ENCODE assay signal across 9 cellular contexts in genomic region chr17:72119280-72119962, GRCh38. TPM values are rescaled to one million over a fixed set of nuclear protein-coding genes. Genes with fewer than 3 reads are reported as not detected.
DNase-seq lines count a peak whose midpoint lies in the region; ATAC-seq and TF ChIP-seq lines count a peak whose summit lies in the region.
"Had no signal": no experiment of that assay in that cellular context is flagged by ENCODE, and none has a peak within 500 bp of the region (broad histone marks: within the 10 kb centered on the region; RNA-seq: fewer than 3 reads in every experiment).

No MANE protein-coding gene starts in this region.

- no peak overlapping the region for H3K27ac ChIP-seq in A673 (ENCODE audit: low read depth, low read length, poor library complexity, severe bottlenecking)
- H3K27ac ChIP-seq in dorsolateral prefrontal cortex = peak overlapping the region in 55 of 59 donors; percentile 29 to 95 (median 87)

- H3K9me3 Mint-ChIP-seq in nephron progenitor cell = no peaks in the 10 kb centered on the region
- no peaks in the 10 kb centered on the region for H3K9me3 Mint-ChIP-seq in activated CD4-positive, alpha-beta T cell treated with anti-CD3 and anti-CD28 coated beads, Interleukin-2, amount 10 ng/mL, durations not matched to agents 24 days and 14 days
- H3K9me3 Mint-ChIP-seq in naive thymus-derived CD8-positive, alpha-beta T cell = peaks cover 0 to 5% (median 0%) of the 10 kb centered on the region in 9 donors

- no peaks in the 10 kb centered on the region for H3K9me3 ChIP-seq in A673 (ENCODE audit: low read depth, low read length, poor library complexity, severe bottlenecking)

- H3K4me1 Mint-ChIP-seq in nephron progenitor cell = peaks cover 58% of the 10 kb centered on the region
- peaks cover 8% of the 10 kb centered on the region for H3K4me1 Mint-ChIP-seq in activated CD4-positive, alpha-beta T cell treated with anti-CD3 and anti-CD28 coated beads, Interleukin-2, amount 10 ng/mL, durations not matched to agents 24 days and 14 days
- H3K4me1 Mint-ChIP-seq in naive thymus-derived CD8-positive, alpha-beta T cell = peaks cover 8 to 38% (median 22%) of the 10 kb centered on the region in 4 donors

- H3K27me3 ChIP-seq in A673 (replicated peaks; ENCODE audit: insufficient read depth, low read depth, low read length, poor library complexity) (no peaks in the 10 kb centered on the region), dorsolateral prefrontal cortex (peaks cover 0 to 60% (median 6%) of the 10 kb centered on the region in 45 donors)

- H3K27me3 Mint-ChIP-seq in nephron progenitor cell (ENCODE audit: low read depth, poor library complexity) = peaks cover 70% of the 10 kb centered on the region
- peaks cover 74% of the 10 kb centered on the region for H3K27me3 Mint-ChIP-seq in activated CD4-positive, alpha-beta T cell treated with anti-CD3 and anti-CD28 coated beads, Interleukin-2, amount 10 ng/mL, durations not matched to agents 24 days and 14 days
- peaks cover 34 to 97% (median 53%) of the 10 kb centered on the region in 5 donors for H3K27me3 Mint-ChIP-seq in naive thymus-derived CD8-positive, alpha-beta T cell

- peaks cover 24% of the 10 kb centered on the region for H3K4me1 ChIP-seq in A673 (ENCODE audit: insufficient read depth, low read length, poor library complexity, severe bottlenecking)

- no TSS peak for BruUV-seq in A673 (replicated peaks; lab: Mats Ljungman, UMichigan)

- intact Hi-C loops in A673 (cut with micrococcal nuclease; ENCODE audit: unreplicated experiment) = loop anchor here (2.0 to 5.0 kb wide), 2 partner anchors 89 to 882 kb away; no protein-coding TSS in a partner anchor
- intact Hi-C loops in dorsolateral prefrontal cortex (cut with DNase I) = loop anchor here (5.0 to 10.0 kb wide), 5 partner anchors 425 to 1485 kb away; no protein-coding TSS in a partner anchor
- intact Hi-C loops in activated CD4-positive, alpha-beta T cell treated with anti-CD3 and anti-CD28 coated beads, Interleukin-2, amount 10 ng/mL, durations not matched to agents 24 days and 14 days (cut with micrococcal nuclease) = loop anchor here (5.0 kb wide), 1 partner anchor 1482 kb away; no protein-coding TSS in a partner anchor

- POLR2A ChIA-PET in A673 (lab: Charles Lee; ENCODE audit: low non-redundant PET) = no interaction called here
- POLR2A ChIA-PET in naive thymus-derived CD8-positive, alpha-beta T cell (lab: Charles Lee) = no interaction called here

- peak overlapping the region; percentile 93 for H3K4me3 ChIP-seq in A673 (ENCODE audit: low read depth, low read length, poor library complexity, severe bottlenecking)
- peak overlapping the region; percentile 27 to 91 (median 79) for H3K4me3 ChIP-seq in dorsolateral prefrontal cortex

- peaks cover 16% of the 10 kb centered on the region for H3K36me3 ChIP-seq in A673 (ENCODE audit: insufficient read depth, low read length, poor library complexity, severe bottlenecking)

- ATAC-seq in GM18867 (IDR thresholded peaks at IDR 0.05; ENCODE audit: unreplicated experiment) = no peak
- no peak for ATAC-seq in naive thymus-derived CD8-positive, alpha-beta T cell
- ATAC-seq: natural killer cell had no signal

- CTCF ChIA-PET in A673 (lab: Charles Lee) = interaction anchor here (0.8 kb wide), 1 partner anchor 658 kb away, joined by 3 read pairs; no protein-coding TSS in a partner anchor

- peak overlapping the region; percentile 96 for H3K4me3 Mint-ChIP-seq in nephron progenitor cell
- no peak overlapping the region for H3K4me3 Mint-ChIP-seq in activated CD4-positive, alpha-beta T cell treated with anti-CD3 and anti-CD28 coated beads, Interleukin-2, amount 10 ng/mL, durations not matched to agents 24 days and 14 days
- peak overlapping the region in 1 of 10 donors; percentile 13 for H3K4me3 Mint-ChIP-seq in naive thymus-derived CD8-positive, alpha-beta T cell
- H3K4me3 Mint-ChIP-seq: natural killer cell had no signal

- H3K36me3 Mint-ChIP-seq in nephron progenitor cell (ENCODE audit: low read depth) = peaks cover 16% of the 10 kb centered on the region
- H3K36me3 Mint-ChIP-seq in activated CD4-positive, alpha-beta T cell treated with anti-CD3 and anti-CD28 coated beads, Interleukin-2, amount 10 ng/mL, durations not matched to agents 24 days and 14 days (ENCODE audit: low read depth) = peaks cover 5% of the 10 kb centered on the region
- peaks cover 0 to 4% (median 0%) of the 10 kb centered on the region in 3 donors for H3K36me3 Mint-ChIP-seq in naive thymus-derived CD8-positive, alpha-beta T cell

- no peak overlapping the region for H3K27ac Mint-ChIP-seq in nephron progenitor cell
- H3K27ac Mint-ChIP-seq in activated CD4-positive, alpha-beta T cell treated with anti-CD3 and anti-CD28 coated beads, Interleukin-2, amount 10 ng/mL, durations not matched to agents 24 days and 14 days = no peak overlapping the region
- H3K27ac Mint-ChIP-seq in naive thymus-derived CD8-positive, alpha-beta T cell = no peak overlapping the region
- H3K27ac Mint-ChIP-seq: natural killer cell had no signal

- DNase-seq in A673 (ENCODE audit: low spot score) (no peak), HuH-7.5 (ENCODE audit: low spot score) (peak; percentile 33), dorsolateral prefrontal cortex (no peak), nephron progenitor cell (no peak), mesenteric fat pad (ENCODE audit: low spot score) (no peak)
- no peak for DNase-seq in activated CD4-positive, alpha-beta T cell treated with anti-CD3 and anti-CD28 coated beads, Interleukin-2, amount 10 ng/mL, durations not matched to agents 24 days and 14 days
- no peak for DNase-seq in naive thymus-derived CD8-positive, alpha-beta T cell
- DNase-seq: natural killer cell had no signal

- TF ChIP-seq CTCF in A673 (conservative IDR thresholded peaks at IDR 0.05; ENCODE audit: low read depth, low read length) = no peak
- TF ChIP-seq CTCF in dorsolateral prefrontal cortex (IDR thresholded peaks at IDR 0.05 in 54 of 56, conservative IDR thresholded peaks at IDR 0.05 in 2 of 56; ENCODE audit: low read depth in 1 of 56, partially characterized antibody in 56 of 56) = no peak
- TF ChIP-seq CTCF in nephron progenitor cell (IDR thresholded peaks at IDR 0.05) = no peak

RNA-seq across cellular contexts. Expression of gene SOX9, which starts 1.4 kb away (rescaled TPM):
- total RNA-seq in A673 (2021) (31.1 and 37.5 TPM in 2 replicates), dorsolateral prefrontal cortex (100 to 1,000 TPM in 7 of 120 experiments, 10 to 100 TPM in 113; 30.6 to 138 (median 57.7) TPM), mesenteric fat pad (2.2 TPM)
- not detected in 2 replicates for total RNA-seq in activated CD4-positive, alpha-beta T cell treated with anti-CD3 and anti-CD28 coated beads, Interleukin-2, amount 10 ng/mL, durations not matched to agents 24 days and 14 days
- total RNA-seq in naive thymus-derived CD8-positive, alpha-beta T cell = not detected
- not detected for polyA plus RNA-seq in naive thymus-derived CD8-positive, alpha-beta T cell
- total RNA-seq: natural killer cell had no signal
